ENCODE assay signal across 1 cellular context in the genomic region with DNA sequence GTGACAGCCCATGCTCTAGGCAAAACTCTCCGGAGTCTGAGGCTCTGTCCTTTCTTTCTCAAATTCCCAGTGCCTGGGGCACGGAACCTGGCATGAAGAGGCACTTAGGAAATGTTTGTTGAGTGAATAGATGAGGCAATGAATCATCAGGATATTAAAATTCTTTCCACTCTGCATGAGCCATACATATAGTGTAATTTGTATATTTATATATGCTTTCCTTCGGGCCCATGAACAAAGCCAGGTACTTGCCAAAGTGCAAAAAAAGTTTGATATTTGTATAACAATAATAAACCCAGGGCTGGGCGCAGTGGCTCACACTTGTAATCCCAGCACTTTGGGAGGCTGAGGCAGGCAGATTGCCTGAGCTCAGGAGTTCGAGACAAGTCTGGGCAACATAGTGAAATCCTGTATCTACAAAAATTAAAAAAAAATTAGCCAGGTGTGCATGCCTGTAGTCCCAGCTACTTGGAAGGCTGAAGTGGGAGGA.
TF ChIP-seq lines count a peak whose summit lies in the region.

No MANE protein-coding gene starts in this region.

TF ChIP-seq in HCT116, 20 proteins besides CTCF, POLR2A, EP300 and RAD21 (continued from another document):
- TF ChIP-seq, protein P1, sequence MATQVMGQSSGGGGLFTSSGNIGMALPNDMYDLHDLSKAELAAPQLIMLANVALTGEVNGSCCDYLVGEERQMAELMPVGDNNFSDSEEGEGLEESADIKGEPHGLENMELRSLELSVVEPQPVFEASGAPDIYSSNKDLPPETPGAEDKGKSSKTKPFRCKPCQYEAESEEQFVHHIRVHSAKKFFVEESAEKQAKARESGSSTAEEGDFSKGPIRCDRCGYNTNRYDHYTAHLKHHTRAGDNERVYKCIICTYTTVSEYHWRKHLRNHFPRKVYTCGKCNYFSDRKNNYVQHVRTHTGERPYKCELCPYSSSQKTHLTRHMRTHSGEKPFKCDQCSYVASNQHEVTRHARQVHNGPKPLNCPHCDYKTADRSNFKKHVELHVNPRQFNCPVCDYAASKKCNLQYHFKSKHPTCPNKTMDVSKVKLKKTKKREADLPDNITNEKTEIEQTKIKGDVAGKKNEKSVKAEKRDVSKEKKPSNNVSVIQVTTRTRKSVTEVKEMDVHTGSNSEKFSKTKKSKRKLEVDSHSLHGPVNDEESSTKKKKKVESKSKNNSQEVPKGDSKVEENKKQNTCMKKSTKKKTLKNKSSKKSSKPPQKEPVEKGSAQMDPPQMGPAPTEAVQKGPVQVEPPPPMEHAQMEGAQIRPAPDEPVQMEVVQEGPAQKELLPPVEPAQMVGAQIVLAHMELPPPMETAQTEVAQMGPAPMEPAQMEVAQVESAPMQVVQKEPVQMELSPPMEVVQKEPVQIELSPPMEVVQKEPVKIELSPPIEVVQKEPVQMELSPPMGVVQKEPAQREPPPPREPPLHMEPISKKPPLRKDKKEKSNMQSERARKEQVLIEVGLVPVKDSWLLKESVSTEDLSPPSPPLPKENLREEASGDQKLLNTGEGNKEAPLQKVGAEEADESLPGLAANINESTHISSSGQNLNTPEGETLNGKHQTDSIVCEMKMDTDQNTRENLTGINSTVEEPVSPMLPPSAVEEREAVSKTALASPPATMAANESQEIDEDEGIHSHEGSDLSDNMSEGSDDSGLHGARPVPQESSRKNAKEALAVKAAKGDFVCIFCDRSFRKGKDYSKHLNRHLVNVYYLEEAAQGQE (IDR thresholded peaks at IDR 0.05; ENCODE audit: low read depth), result no peak
- no peak for TF ChIP-seq ELF1 (IDR thresholded peaks at IDR 0.05; ENCODE audit: borderline replicate concordance, low read depth)
- TF ChIP-seq ZNF274 (IDR thresholded peaks at IDR 0.05; ENCODE audit: low read depth, low read length), result no peak
- 0 out of 2 replicates have a peak, but pooled peaks have one; percentile 17 for TF ChIP-seq MAX (IDR thresholded peaks at IDR 0.05)
- no peak for TF ChIP-seq YY1 (IDR thresholded peaks at IDR 0.05; ENCODE audit: extremely low read depth, insufficient replicate concordance, low read depth, low read length)
- no peak for TF ChIP-seq EZH2 (IDR thresholded peaks at IDR 0.05)
- TF ChIP-seq JUND (IDR thresholded peaks at IDR 0.05), result peak; percentile 74; the same call in 1 of the 2 replicates
- peak; percentile 53 for TF ChIP-seq CEBPB (IDR thresholded peaks at IDR 0.05; ENCODE audit: low read depth)
- TF ChIP-seq FOSL1 (IDR thresholded peaks at IDR 0.05; ENCODE audit: low read depth), result peak; percentile 64; the same call in 1 of the 2 replicates
- TF ChIP-seq CBX3 (IDR thresholded peaks at IDR 0.05; ENCODE audit: low read depth), result no peak
